ENCODE assay signal across 12 cellular contexts in genomic region chr9:116877072-116877471, GRCh38.
DNase-seq lines count a peak whose midpoint lies in the region; ATAC-seq, FAIRE-seq and TF ChIP-seq lines count a peak whose summit lies in the region.
"Had no signal": no experiment of that assay in that cellular context is flagged by ENCODE, and none has a peak within 500 bp of the region (broad histone marks: within the 10 kb centered on the region; RNA-seq: fewer than 3 reads in every experiment).

No MANE protein-coding gene starts in this region.

- no peak overlapping the region for H3K9ac ChIP-seq in GM12878 (ENCODE audit: control insufficient read depth, insufficient read depth, low read length)
- H3K9ac ChIP-seq: BLaER1 treated with 17β-estradiol and CSF1 and Interleukin-3, amounts not matched to agents 10 nM and 100 nM had no signal

- intact Hi-C loops in GM12878 (cut with micrococcal nuclease; ENCODE audit: unreplicated experiment) = no loop called here

- SMC1A ChIA-PET in GM12878 (lab: Charles Lee; ENCODE audit: uncharacterized antibody, unreplicated experiment) = interaction anchor here (1.0 kb wide), 1 partner anchor 10 kb away, joined by 3 read pairs; no protein-coding TSS in a partner anchor

- H3K36me3 ChIP-seq in HEK293 (ENCODE audit: control insufficient read depth in 2 of 2, insufficient read depth in 1 of 2, low read length in 2 of 2) (no peaks in the 10 kb centered on the region), GM12878 (ENCODE audit: control insufficient read depth in 2 of 2, insufficient read depth in 2 of 2, low read length in 1 of 2) (no peaks in the 10 kb centered on the region), upper lobe of left lung (no peaks in the 10 kb centered on the region)
- H3K36me3 ChIP-seq: HAP-1 had no signal

- BruUV-seq in GM12878 (replicated peaks; lab: Mats Ljungman, UMichigan) = no TSS peak

- no peak overlapping the region for H3K4me3 ChIP-seq in HEK293 (ENCODE audit: low read depth, low read length)
- no peak overlapping the region for H3K4me3 ChIP-seq in GM12878
- H3K4me3 ChIP-seq in upper lobe of left lung = no peak overlapping the region
- H3K4me3 ChIP-seq: HAP-1 had no signal

- CTCF ChIA-PET in HEK293 (lab: Yijun Ruan, JAX) (interaction anchor here (1.2 kb wide), 1 partner anchor 16 kb away, joined by 5 read pairs; no protein-coding TSS in a partner anchor), GM12878 (lab: Yijun Ruan, JAX) (no interaction called here)

- H3K27me3 ChIP-seq in GM12878 (replicated peaks in 1 of 2; ENCODE audit: control insufficient read depth in 2 of 2, insufficient read depth in 2 of 2, low read length in 1 of 2) (no peaks in the 10 kb centered on the region), upper lobe of left lung (no peaks in the 10 kb centered on the region)
- H3K27me3 ChIP-seq: BLaER1 treated with 17β-estradiol and CSF1 and Interleukin-3, amounts not matched to agents 10 nM and 100 nM had no signal

- RAD21 ChIA-PET in GM12878 (lab: Charles Lee; ENCODE audit: unreplicated experiment) = no interaction called here

- no peaks in the 10 kb centered on the region for H3K4me1 ChIP-seq in HEK293 (ENCODE audit: control insufficient read depth, insufficient read depth, low read length)
- H3K4me1 ChIP-seq in GM12878 (ENCODE audit: control insufficient read depth, insufficient read depth, low read length) = no peaks in the 10 kb centered on the region
- H3K4me1 ChIP-seq in upper lobe of left lung = no peaks in the 10 kb centered on the region
- H3K4me1 ChIP-seq: HAP-1 had no signal

- no peak for FAIRE-seq in GM12878 (lab: Jason Lieb, UNC)

- no peak overlapping the region for H3K27ac ChIP-seq in HEK293 (ENCODE audit: extremely low read depth, low read depth, low read length)
- H3K27ac ChIP-seq in GM12878 (ENCODE audit: control insufficient read depth, insufficient read depth) = no peak overlapping the region
- no peak overlapping the region for H3K27ac ChIP-seq in upper lobe of left lung
- H3K27ac ChIP-seq: BLaER1 treated with 17β-estradiol and CSF1 and Interleukin-3, amounts not matched to agents 10 nM and 100 nM had no signal

- H3K9me3 ChIP-seq in HEK293 (ENCODE audit: control insufficient read depth, insufficient read depth, low read depth, low read length) (no peaks in the 10 kb centered on the region), GM12878 (replicated peaks; ENCODE audit: control insufficient read depth, insufficient read depth, low read length) (peaks cover 2% of the 10 kb centered on the region; the same call in 2 of the 3 replicates), upper lobe of left lung (peaks cover 0 to 22% (median 13%) of the 10 kb centered on the region in 4 donors)
- H3K9me3 ChIP-seq: HAP-1 had no signal

- no peak overlapping the region for H2AFZ ChIP-seq in GM12878 (ENCODE audit: control insufficient read depth, low read depth, low read length)

- no peak for TF ChIP-seq EP300 in GM12878 (IDR thresholded peaks at IDR 0.05; ENCODE audit: borderline replicate concordance in 1 of 2, control insufficient read depth in 1 of 2, low read depth in 2 of 2, low read length in 2 of 2)
- no peak for TF ChIP-seq EP300 in upper lobe of left lung (IDR thresholded peaks at IDR 0.05)

- TF ChIP-seq CTCF in HEK293 (tag by site-specific recombination; IDR thresholded peaks at IDR 0.05) = no peak
- no peak for TF ChIP-seq CTCF in GM12878 (IDR thresholded peaks at IDR 0.05 in 2 of 3, conservative IDR thresholded peaks at IDR 0.05 in 1 of 3; ENCODE audit: control insufficient read depth in 2 of 3, extremely low read depth in 1 of 3, insufficient read depth in 1 of 3, low read depth in 3 of 3, low read length in 3 of 3)
- TF ChIP-seq CTCF in upper lobe of left lung (IDR thresholded peaks at IDR 0.05) = no peak

- no peak for TF ChIP-seq RAD21 in GM12878 (IDR thresholded peaks at IDR 0.05; ENCODE audit: insufficient read depth, low read depth, low read length)

- 61% methylated on average over 3 of the region's 3 CpGs for WGBS in GM12878 (ENCODE audit: insufficient coverage, insufficient replicate concordance, low lambda C conversion rate, missing lambda C conversion rate)
- 97 to 100% methylated on average over 3 of the region's 3 CpGs for WGBS in upper lobe of left lung, 2 donors

- DNase-seq in Caki2 (ENCODE audit: low read depth) (peak; percentile 28), GM12878 (ENCODE audit: low read depth, low spot score) (no peak), renal cortical epithelial cell (ENCODE audit: low read depth) (peak; percentile 14), KG1 (lab: John Stamatoyannopoulos, UW) (no peak), upper lobe of left lung (no peak)
- DNase-seq: CD8-positive, alpha-beta T cell; DMS 273 treated with DMSO at 0.1 percent for 48 hours; DMS79; GDM1 had no signal

- no peak for ATAC-seq in GM12878
- ATAC-seq in upper lobe of left lung (ENCODE audit: low FRiP score in 2 of 2) = no peak
- ATAC-seq: CD8-positive, alpha-beta T cell had no signal

- H3K79me2 ChIP-seq in GM12878 (ENCODE audit: control insufficient read depth, insufficient read depth, low read length) = no peaks in the 10 kb centered on the region

- H4K20me1 ChIP-seq in GM12878 (ENCODE audit: control insufficient read depth, insufficient read depth) = no peaks in the 10 kb centered on the region
- H4K20me1 ChIP-seq: BLaER1 treated with 17β-estradiol and CSF1 and Interleukin-3, amounts not matched to agents 10 nM and 100 nM had no signal

- POLR2A ChIA-PET in HEK293 (lab: Yijun Ruan, JAX) (no interaction called here), GM12878 (lab: Charles Lee) (no interaction called here)

- TF ChIP-seq POLR2A in GM12878 (IDR thresholded peaks at IDR 0.05; ENCODE audit: low read depth, low read length) = no peak
- no peak for TF ChIP-seq POLR2A in upper lobe of left lung (IDR thresholded peaks at IDR 0.05)

- in situ Hi-C loops in Caki2 (cut with HindIII; ENCODE audit: low pct_unique_long_range_greater_than_20kb, low sequenced_read_pairs) (no loop called here), GM12878 (cut with MboI) (no loop called here)

- no peak overlapping the region for H3K4me2 ChIP-seq in GM12878 (ENCODE audit: control insufficient read depth, insufficient read depth)
- H3K4me2 ChIP-seq: BLaER1 treated with 17β-estradiol and CSF1 and Interleukin-3, amounts not matched to agents 10 nM and 100 nM had no signal

TF ChIP-seq in HEK293, 187 proteins besides CTCF, POLR2A, EP300 and RAD21:
- TF ChIP-seq SETDB1 (IDR thresholded peaks at IDR 0.05; ENCODE audit: insufficient read length, low read length) (peak; percentile 97), TRIM28 (IDR thresholded peaks at IDR 0.05; ENCODE audit: borderline replicate concordance, low read length) (peak; percentile 64; the same call in 1 of the 2 replicates), ZNF112 (tag by site-specific recombination; IDR thresholded peaks at IDR 0.05) (no peak), ZSCAN5A (tag by site-specific recombination; IDR thresholded peaks at IDR 0.05) (no peak)
TF ChIP-seq in HEK293: peak in this region for 2.

TF ChIP-seq in GM12878, 131 proteins besides CTCF, POLR2A, EP300 and RAD21:
- TF ChIP-seq BHLHE40 (IDR thresholded peaks at IDR 0.05; ENCODE audit: borderline replicate concordance in 1 of 2, low read depth in 2 of 2, low read length in 1 of 2) (no peak), NFIC (IDR thresholded peaks at IDR 0.05; ENCODE audit: low read depth, low read length) (no peak), CBX5 (IDR thresholded peaks at IDR 0.05; ENCODE audit: low read depth) (peak; percentile 95)

Comparison
In these comparisons a context has a peak if more than half of its experiments do, and no peak if none do; other contexts are left out.
1. DNase-seq: peak in Caki2 (single experiment) and renal cortical epithelial cell (single experiment); none in GM12878 (single experiment), KG1 (single experiment) and upper lobe of left lung (0 of 2).